ENCODE assay signal across 8 cellular contexts in the genomic region with DNA sequence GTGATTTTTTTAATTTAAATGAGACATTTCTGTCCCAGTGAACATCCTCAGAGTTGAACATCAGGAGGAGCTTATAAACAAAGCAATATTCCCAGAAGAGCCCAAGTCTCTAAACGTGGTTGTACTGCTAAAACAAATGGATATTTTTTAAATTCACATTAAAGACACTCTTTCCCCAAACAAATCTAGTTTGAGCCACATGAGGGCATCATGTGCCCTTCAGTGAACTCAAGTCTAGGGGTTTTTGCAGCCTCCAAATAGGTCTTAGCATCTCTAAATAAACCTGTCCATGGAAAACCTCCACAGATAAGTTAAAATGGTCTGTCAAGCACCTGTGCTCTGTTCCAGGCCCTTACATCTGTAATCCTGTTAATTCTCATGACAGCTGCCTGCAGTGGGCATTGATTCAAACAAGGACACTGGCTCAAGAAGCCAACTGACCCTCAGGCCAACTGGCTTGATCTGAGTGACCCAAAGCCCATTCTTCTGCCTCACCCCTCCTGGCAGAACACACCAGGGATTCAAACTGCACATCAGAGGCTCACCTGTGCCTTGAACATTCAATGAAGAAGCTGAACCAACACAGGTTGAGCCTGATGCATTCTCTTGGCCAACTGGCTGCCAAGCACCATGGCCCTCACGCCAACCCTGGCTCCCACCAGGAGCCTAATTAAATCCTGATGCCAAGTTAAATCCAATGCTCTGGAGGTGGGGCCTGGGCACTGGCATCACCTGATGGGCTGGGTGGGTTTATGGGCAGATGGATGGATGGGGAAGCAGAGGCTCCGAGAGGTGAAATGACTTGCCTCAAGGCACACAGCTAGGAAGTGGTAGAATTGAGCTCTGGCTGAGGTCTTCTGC. TPM values are rescaled to one million over a fixed set of nuclear protein-coding genes. Genes with fewer than 3 reads are reported as not detected.
A peak's percentile ranks its signal among the peaks of the same experiment; 100 is the strongest.
DNase-seq lines count a peak whose midpoint lies in the region; ATAC-seq and TF ChIP-seq lines count a peak whose summit lies in the region.

No MANE protein-coding gene starts in this region.

- H3K4me3 Mint-ChIP-seq in WTC11 = no peak overlapping the region

- TF ChIP-seq CTCF in GM13977 (IDR thresholded peaks at IDR 0.05; ENCODE audit: extremely low read depth, insufficient read depth, missing control alignments) (peak; percentile 43), WTC11 (IDR thresholded peaks at IDR 0.05) (no peak)

- no peaks in the 10 kb centered on the region for H3K9me3 Mint-ChIP-seq in WTC11

- in situ Hi-C loops in GM13977 (cut with MboI; ENCODE audit: low pct_unique_long_range_greater_than_20kb, low sequenced_read_pairs, unreplicated experiment) = no loop called here

- POLR2A ChIA-PET in WTC11 (lab: Charles Lee) = interaction anchor here (0.5 kb wide), 1 partner anchor 48 kb away, joined by 10 read pairs; no protein-coding TSS in a partner anchor

- peaks cover 30% of the 10 kb centered on the region for H3K36me3 Mint-ChIP-seq in WTC11

- no peaks in the 10 kb centered on the region for H3K4me1 Mint-ChIP-seq in WTC11

- DNase-seq in AML-193 (lab: John Stamatoyannopoulos, UW) (peak; percentile 26 to 28), GM13977 (ENCODE audit: low spot score) (no peak), WTC11 (ENCODE audit: low spot score) (no peak), kidney glomerular epithelial cell (lab: John Stamatoyannopoulos, UW) (peak; percentile 32), middle frontal gyrus (ENCODE audit: extremely low spot score, low spot score) (no peak)

- H3K27me3 Mint-ChIP-seq in WTC11 (ENCODE audit: low read depth) = no peaks in the 10 kb centered on the region

- CTCF ChIA-PET in WTC11 (lab: Charles Lee) = interaction anchor here (0.6 to 3.9 kb wide), 10 partner anchors 9 to 380 kb away, joined by 3 to 31 read pairs (median 4); partner anchors contain the start of genes ISCU and TMEM119

- ATAC-seq in WTC11 (peak; percentile 50; the same call in 1 of the 2 replicates), HG03097 (IDR thresholded peaks at IDR 0.05; ENCODE audit: low FRiP score, unreplicated experiment) (no peak), HG02884 (IDR thresholded peaks at IDR 0.05; ENCODE audit: unreplicated experiment) (no peak), GM19351 (IDR thresholded peaks at IDR 0.05; ENCODE audit: unreplicated experiment) (no peak)

- H3K27ac Mint-ChIP-seq in WTC11 = no peak overlapping the region

TF ChIP-seq in WTC11, 78 proteins besides CTCF, POLR2A, EP300 and RAD21:
- TF ChIP-seq JUN (CRISPR knock-in tag; IDR thresholded peaks at IDR 0.05) (no peak), SOX15 (CRISPR knock-in tag; IDR thresholded peaks at IDR 0.05) (no peak), ZNF232 (CRISPR knock-in tag; IDR thresholded peaks at IDR 0.05) (no peak)
- TF ChIP-seq, protein P1, sequence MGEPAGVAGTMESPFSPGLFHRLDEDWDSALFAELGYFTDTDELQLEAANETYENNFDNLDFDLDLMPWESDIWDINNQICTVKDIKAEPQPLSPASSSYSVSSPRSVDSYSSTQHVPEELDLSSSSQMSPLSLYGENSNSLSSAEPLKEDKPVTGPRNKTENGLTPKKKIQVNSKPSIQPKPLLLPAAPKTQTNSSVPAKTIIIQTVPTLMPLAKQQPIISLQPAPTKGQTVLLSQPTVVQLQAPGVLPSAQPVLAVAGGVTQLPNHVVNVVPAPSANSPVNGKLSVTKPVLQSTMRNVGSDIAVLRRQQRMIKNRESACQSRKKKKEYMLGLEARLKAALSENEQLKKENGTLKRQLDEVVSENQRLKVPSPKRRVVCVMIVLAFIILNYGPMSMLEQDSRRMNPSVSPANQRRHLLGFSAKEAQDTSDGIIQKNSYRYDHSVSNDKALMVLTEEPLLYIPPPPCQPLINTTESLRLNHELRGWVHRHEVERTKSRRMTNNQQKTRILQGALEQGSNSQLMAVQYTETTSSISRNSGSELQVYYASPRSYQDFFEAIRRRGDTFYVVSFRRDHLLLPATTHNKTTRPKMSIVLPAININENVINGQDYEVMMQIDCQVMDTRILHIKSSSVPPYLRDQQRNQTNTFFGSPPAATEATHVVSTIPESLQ (CRISPR knock-in tag; IDR thresholded peaks at IDR 0.05) = no peak

RNA-seq across cellular contexts. Expression of gene ISCU, which starts 8.6 kb away (rescaled TPM):
- 73.8 to 85.9 TPM (median 74.2 TPM) in 3 replicates for total RNA-seq in WTC11 (2021)

RNA-seq across cellular contexts. Expression of gene SART3, which starts 10.0 kb away (rescaled TPM):
- total RNA-seq in WTC11 (2021) = 75.6 to 91.2 TPM (median 76.8 TPM) in 3 replicates

RNA-seq across cellular contexts. Expression of gene TMEM119, which starts 26.9 kb away (rescaled TPM):
- 0.16 to 0.25 TPM (median 0.20 TPM) in 3 replicates for total RNA-seq in WTC11 (2021)

RNA-seq across cellular contexts. Expression of gene FICD, which starts 55.9 kb away (rescaled TPM):
- total RNA-seq in WTC11 (2021) = 4.4 to 6.7 TPM (median 6.3 TPM) in 3 replicates

Comparison
In these comparisons a context has a peak if more than half of its experiments do, and no peak if none do; other contexts are left out.
1. DNase-seq: peak in AML-193 (2 of 2) and kidney glomerular epithelial cell (single experiment); none in GM13977 (single experiment), WTC11 (single experiment) and middle frontal gyrus (single experiment).